ENCODE assay signal across 16 cellular contexts in the genomic region with DNA sequence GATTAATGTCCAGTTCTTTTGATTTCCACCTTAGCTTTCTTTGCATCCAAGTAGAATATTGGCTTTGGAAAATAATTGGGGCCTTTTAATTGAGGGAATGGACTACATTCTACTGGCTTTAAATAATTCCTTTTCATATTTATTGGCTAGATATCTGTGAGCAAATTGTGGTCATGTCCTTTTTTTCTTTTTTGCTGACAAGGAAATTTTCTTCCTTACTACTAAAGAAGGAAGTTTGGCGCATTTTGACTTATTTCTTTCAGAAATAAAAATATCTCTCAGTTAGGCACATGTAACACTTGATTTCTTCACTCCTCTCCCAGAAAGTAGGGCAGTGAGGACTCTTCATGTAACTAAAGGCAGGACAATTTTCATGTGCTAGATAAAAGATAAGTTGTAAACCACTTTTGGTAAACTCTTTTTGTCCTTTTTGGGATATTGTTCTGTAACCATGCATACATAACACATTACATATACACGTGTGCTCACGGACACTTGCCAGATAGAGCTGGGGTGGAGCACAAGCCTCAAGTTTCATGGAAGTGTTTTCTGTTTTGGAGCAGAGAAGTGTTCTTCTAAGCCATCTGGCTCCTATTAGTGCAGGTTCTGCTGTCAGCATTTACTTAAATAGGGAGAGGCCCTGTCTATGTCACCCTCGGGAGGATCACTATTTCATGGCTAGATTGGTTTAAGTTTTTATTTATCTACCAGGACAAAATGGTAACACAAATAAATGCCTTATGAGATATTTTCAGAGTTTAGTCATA.
DNase-seq lines count a peak whose midpoint lies in the region; ATAC-seq, FAIRE-seq and TF ChIP-seq lines count a peak whose summit lies in the region.
"Had no signal": no experiment of that assay in that cellular context is flagged by ENCODE, and none has a peak within 500 bp of the region (broad histone marks: within the 10 kb centered on the region; RNA-seq: fewer than 3 reads in every experiment).

No MANE protein-coding gene starts in this region.

- H3K4me1 ChIP-seq in pancreas = no peaks in the 10 kb centered on the region
- H3K4me1 ChIP-seq: foreskin keratinocyte, parathyroid adenoma had no signal

- ATAC-seq in sciatic nerve (peak; percentile 93), pancreas (no peak), GM21515 (IDR thresholded peaks at IDR 0.05; ENCODE audit: unreplicated experiment) (no peak)
- ATAC-seq: foreskin keratinocyte had no signal

- H3K27me3 ChIP-seq in pancreas = no peaks in the 10 kb centered on the region
- H3K27me3 ChIP-seq: foreskin keratinocyte had no signal

- no peak for FAIRE-seq in pancreas (lab: Jason Lieb, UNC)

- 82 to 88% methylated on average over 4 of the region's 4 CpGs for WGBS in pancreas, 2 donors

- intact Hi-C loops in sciatic nerve (cut with DNase I) = no loop called here
- intact Hi-C loops in pancreas (cut with DNase I) = no loop called here

- H3K9me3 ChIP-seq in pancreas = no peaks in the 10 kb centered on the region

- TF ChIP-seq CTCF in fibroblast of mammary gland (conservative IDR thresholded peaks at IDR 0.05; ENCODE audit: control insufficient read depth, insufficient read depth, low read depth, low read length) (no peak), pancreas (IDR thresholded peaks at IDR 0.05) (no peak)

- H3K4me3 ChIP-seq in fibroblast of mammary gland (ENCODE audit: control insufficient read depth, low read depth, low read length) (no peak overlapping the region), pancreas (no peak overlapping the region)

- DNase-seq in DMS 273 (lab: John Stamatoyannopoulos, UW; ENCODE audit: unreplicated experiment) (peak; percentile 74), NCI-H524 treated with DMSO at 0.1 percent for 48 hours (lab: John Stamatoyannopoulos, UW) (peak; percentile 58), fibroblast of mammary gland (ENCODE audit: low read depth) (peak; percentile 66), sciatic nerve (ENCODE audit: low spot score) (no peak), pancreas (no peak), cerebellum (ENCODE audit: low spot score) (no peak), midbrain (lab: John Stamatoyannopoulos, UW) (no peak)
- DNase-seq: activated CD4-positive, alpha-beta memory T cell treated with anti-CD3 and anti-CD28 coated beads, Interleukin-2, amount 10 ng/mL, durations not matched to agents 7 days and 5 days; amygdala; CD4-positive, CD25-positive, alpha-beta regulatory T cell; foreskin keratinocyte; HFFc6; Karpas-422; mesendoderm had no signal

- H3K36me3 ChIP-seq in pancreas = no peaks in the 10 kb centered on the region

- no peak overlapping the region for H3K27ac ChIP-seq in pancreas
- H3K27ac ChIP-seq: foreskin keratinocyte, parathyroid adenoma had no signal

Comparison
In these comparisons a context has a peak if more than half of its experiments do, and no peak if none do; other contexts are left out.
1. DNase-seq: peak in DMS 273 (single experiment), NCI-H524 treated with DMSO at 0.1 percent for 48 hours (single experiment) and fibroblast of mammary gland (single experiment); none in sciatic nerve (single experiment), pancreas (0 of 6), cerebellum (single experiment) and midbrain (single experiment).